Comparison of ENCODE assay signal across 12 cellular contexts in genomic region chr21:42677339-42678117, GRCh38. TPM values are rescaled to one million over a fixed set of nuclear protein-coding genes. Genes with fewer than 3 reads are reported as not detected.
DNase-seq lines count a peak whose midpoint lies in the region; ATAC-seq and TF ChIP-seq lines count a peak whose summit lies in the region.
"Had no signal": no experiment of that assay in that cellular context is flagged by ENCODE, and none has a peak within 500 bp of the region (broad histone marks: within the 10 kb centered on the region; RNA-seq: fewer than 3 reads in every experiment).

No MANE protein-coding gene starts in this region.

- H3K27ac Mint-ChIP-seq in activated T-cell treated with anti-CD3 and anti-CD28 coated beads, Interleukin-2, amount 50 U/mL, for 72 hours, result peak overlapping the region; percentile 42
- no peak overlapping the region for H3K27ac Mint-ChIP-seq in activated naive CD8-positive, alpha-beta T cell treated with anti-CD3 and anti-CD28 coated beads for 36 hours
- H3K27ac Mint-ChIP-seq: activated T-cell treated with anti-CD3 and anti-CD28 coated beads, Interleukin-2, amount 50 U/mL, for 24 hours had no signal

- TF ChIP-seq POLR2A in spleen (IDR thresholded peaks at IDR 0.05), result no peak

- H3K9me3 ChIP-seq in SK-N-MC (ENCODE audit: low read depth, low read length), result no peaks in the 10 kb centered on the region
- no peaks in the 10 kb centered on the region for H3K9me3 ChIP-seq in spleen

- H3K4me3 ChIP-seq in SK-N-MC (peak overlapping the region; percentile 31), fibroblast of the aortic adventitia (ENCODE audit: low read depth, low read length) (no peak overlapping the region), spleen (no peak overlapping the region)
- H3K4me3 ChIP-seq: GM12878 had no signal

- TF ChIP-seq CTCF in fibroblast of the aortic adventitia (IDR thresholded peaks at IDR 0.05; ENCODE audit: insufficient read depth, low read length) (no peak), spleen (IDR thresholded peaks at IDR 0.05 in 8 of 11, conservative IDR thresholded peaks at IDR 0.05 in 3 of 11) (no peak)

- peaks cover 35% of the 10 kb centered on the region for H3K4me1 Mint-ChIP-seq in activated T-cell treated with anti-CD3 and anti-CD28 coated beads, Interleukin-2, amount 50 U/mL, for 72 hours (ENCODE audit: low read depth)
- peaks cover 34% of the 10 kb centered on the region for H3K4me1 Mint-ChIP-seq in activated naive CD8-positive, alpha-beta T cell treated with anti-CD3 and anti-CD28 coated beads for 36 hours

- H3K36me3 ChIP-seq in SK-N-MC (ENCODE audit: insufficient read depth, low read length), result no peaks in the 10 kb centered on the region; the same call in 1 of the 2 replicates
- peaks cover 0 to 9% (median 0%) of the 10 kb centered on the region in 6 donors for H3K36me3 ChIP-seq in spleen

- no peaks in the 10 kb centered on the region for H3K9me3 Mint-ChIP-seq in activated T-cell treated with anti-CD3 and anti-CD28 coated beads, Interleukin-2, amount 50 U/mL, for 72 hours
- H3K9me3 Mint-ChIP-seq in activated naive CD8-positive, alpha-beta T cell treated with anti-CD3 and anti-CD28 coated beads for 36 hours, result no peaks in the 10 kb centered on the region
- H3K9me3 Mint-ChIP-seq: activated T-cell treated with anti-CD3 and anti-CD28 coated beads, Interleukin-2, amount 50 U/mL, for 24 hours had no signal

- WGBS in spleen, 5 donors, result 68 to 74% (median 70%) methylated on average over 14 of the region's 14 CpGs

- H3K27me3 ChIP-seq in spleen (replicated peaks in 1 of 7), result peaks cover 0 to 34% (median 0%) of the 10 kb centered on the region in 7 donors

- H3K27ac ChIP-seq in SK-N-MC, result peak overlapping the region; percentile 78
- no peak overlapping the region for H3K27ac ChIP-seq in spleen

- no peak overlapping the region for H3K4me3 Mint-ChIP-seq in activated T-cell treated with anti-CD3 and anti-CD28 coated beads, Interleukin-2, amount 50 U/mL, for 72 hours
- H3K4me3 Mint-ChIP-seq in activated naive CD8-positive, alpha-beta T cell treated with anti-CD3 and anti-CD28 coated beads for 36 hours, result no peak overlapping the region
- H3K4me3 Mint-ChIP-seq: activated T-cell treated with anti-CD3 and anti-CD28 coated beads, Interleukin-2, amount 50 U/mL, for 24 hours had no signal

- peaks cover 0 to 55% (median 20%) of the 10 kb centered on the region in 6 donors for H3K4me1 ChIP-seq in spleen

- H3K36me3 Mint-ChIP-seq in activated T-cell treated with anti-CD3 and anti-CD28 coated beads, Interleukin-2, amount 50 U/mL, for 72 hours (ENCODE audit: insufficient read depth in 2 of 2), result no peaks in the 10 kb centered on the region
- no peaks in the 10 kb centered on the region for H3K36me3 Mint-ChIP-seq in activated naive CD8-positive, alpha-beta T cell treated with anti-CD3 and anti-CD28 coated beads for 36 hours

- no peaks in the 10 kb centered on the region for H3K27me3 Mint-ChIP-seq in activated T-cell treated with anti-CD3 and anti-CD28 coated beads, Interleukin-2, amount 50 U/mL, for 72 hours (ENCODE audit: low read depth)
- H3K27me3 Mint-ChIP-seq in activated naive CD8-positive, alpha-beta T cell treated with anti-CD3 and anti-CD28 coated beads for 36 hours, result no peaks in the 10 kb centered on the region
- H3K27me3 Mint-ChIP-seq: activated T-cell treated with anti-CD3 and anti-CD28 coated beads, Interleukin-2, amount 50 U/mL, for 24 hours; progenitor cell of endocrine pancreas had no signal

- no peak overlapping the region for H3K9ac ChIP-seq in SK-N-MC (ENCODE audit: insufficient read length)

- intact Hi-C loops in spleen (cut with DNase I; ENCODE audit: low total_unique reads), result no loop called here

- DNase-seq in activated T-cell treated with anti-CD3 and anti-CD28 coated beads, Interleukin-2, amount 50 U/mL, for 72 hours, result no peak
- DNase-seq in activated T-cell treated with anti-CD3 and anti-CD28 coated beads, Interleukin-2, amount 50 U/mL, for 48 hours, result no peak
- DNase-seq in SK-N-MC (ENCODE audit: low read depth, low spot score) (no peak), fibroblast of the aortic adventitia (ENCODE audit: low read depth) (peak; percentile 21), spleen (peak; percentile 29), NCI-H82 (lab: John Stamatoyannopoulos, UW) (no peak)
- DNase-seq in activated naive CD8-positive, alpha-beta T cell treated with anti-CD3 and anti-CD28 coated beads for 36 hours, result no peak
- DNase-seq: activated T-cell treated with anti-CD3 and anti-CD28 coated beads, Interleukin-2, amount 50 U/mL, for 24 hours; dorsolateral prefrontal cortex had no signal

- no peak for ATAC-seq in activated T-cell treated with anti-CD3 and anti-CD28 coated beads, Interleukin-2, amount 50 U/mL, for 72 hours (replicated peaks in 1 of 2)
- no peak for ATAC-seq in GM18519 (IDR thresholded peaks at IDR 0.05; ENCODE audit: low FRiP score, unreplicated experiment)
- ATAC-seq: GM12878 had no signal

RNA-seq across cellular contexts. Expression of gene PDE9A, which starts 24.1 kb away (rescaled TPM):
- total RNA-seq in activated T-cell treated with anti-CD3 and anti-CD28 coated beads, Interleukin-2, amount 50 U/mL, for 72 hours, result 10 to 100 TPM; 11.8 to 19.3 TPM
- not detected in 2 replicates for total RNA-seq in fibroblast of the aortic adventitia (ENCODE audit: low replicate concordance)
- 10 to 100 TPM; 15.1 to 45.5 (median 24.9) TPM for total RNA-seq in spleen
- polyA plus RNA-seq in spleen, result 10 to 100 TPM in 2 of 3 donors, 1 to 10 TPM in 1; 7.9 to 33.5 (median 18.2) TPM
- total RNA-seq in activated naive CD8-positive, alpha-beta T cell treated with anti-CD3 and anti-CD28 coated beads for 36 hours, result 1 to 10 TPM; 6.5 to 7.7 TPM

Comparison
In these comparisons a context has a peak if more than half of its experiments do, and no peak if none do; other contexts are left out.
1. DNase-seq: peak in fibroblast of the aortic adventitia (single experiment) and spleen (single experiment); none in activated T-cell treated with anti-CD3 and anti-CD28 coated beads, Interleukin-2, amount 50 U/mL, for 72 hours (0 of 2), activated T-cell treated with anti-CD3 and anti-CD28 coated beads, Interleukin-2, amount 50 U/mL, for 48 hours (0 of 2), SK-N-MC (single experiment), NCI-H82 (single experiment) and activated naive CD8-positive, alpha-beta T cell treated with anti-CD3 and anti-CD28 coated beads for 36 hours (single experiment).